1 cellular context compared by ENCODE assay signal in genomic region chr1:209808059-209808494, GRCh38.
TF ChIP-seq lines count a peak whose summit lies in the region.

No MANE protein-coding gene starts in this region.

TF ChIP-seq in HEK293, 187 proteins besides CTCF, POLR2A, EP300 and RAD21 (continued from another document):
- TF ChIP-seq ZNF280C (tag by site-specific recombination; IDR thresholded peaks at IDR 0.05) (no peak), ZNF792 (tag by site-specific recombination; IDR thresholded peaks at IDR 0.05) (peak; percentile 93), ZNF488 (tag by site-specific recombination; IDR thresholded peaks at IDR 0.05) (no peak), ZNF670 (tag by site-specific recombination; IDR thresholded peaks at IDR 0.05; ENCODE audit: low read depth) (no peak)
